Comparison of ENCODE assay signal across 11 cellular contexts in genomic region chrX:16619024-16619423, GRCh38. TPM values are rescaled to one million over a fixed set of nuclear protein-coding genes. Genes with fewer than 3 reads are reported as not detected.
"Had no signal": no experiment of that assay in that cellular context is flagged by ENCODE, and none has a peak within 500 bp of the region (broad histone marks: within the 10 kb centered on the region; RNA-seq: fewer than 3 reads in every experiment).

No MANE protein-coding gene starts in this region.

- ATAC-seq: HepG2, K562 had no signal

- H3K4me3 ChIP-seq: K562 had no signal

- FAIRE-seq: HepG2, HTR-8/SVneo, K562 had no signal

- H3K27ac ChIP-seq: HL-60, KMS-11 had no signal

- DNase-seq: IMR-90, KBM-7, KG1 had no signal

RNA-seq across cellular contexts. Expression of gene S100G, which starts 30.9 kb away (rescaled TPM):
- total RNA-seq: HepG2, HT-29, HT1080, IMR-90, K562 had no signal
- polyA plus RNA-seq: HepG2, IgD-negative memory B cell, IMR-90, K562 had no signal
